ENCODE assay signal across 15 cellular contexts in genomic region chr16:85146922-85147651, GRCh38. TPM values are rescaled to one million over a fixed set of nuclear protein-coding genes. Genes with fewer than 3 reads are reported as not detected.
DNase-seq lines count a peak whose midpoint lies in the region; ATAC-seq, FAIRE-seq and TF ChIP-seq lines count a peak whose summit lies in the region.
"Had no signal": no experiment of that assay in that cellular context is flagged by ENCODE, and none has a peak within 500 bp of the region (broad histone marks: within the 10 kb centered on the region; RNA-seq: fewer than 3 reads in every experiment).

No MANE protein-coding gene starts in this region.

- no peak overlapping the region for H2BK20ac ChIP-seq in IMR-90 (ENCODE audit: low read depth, low read length)

- no peak for ATAC-seq in IMR-90 (ENCODE audit: low read depth)
- no peak for ATAC-seq in effector memory CD8-positive, alpha-beta T cell (replicated peaks)
- ATAC-seq: natural killer cell; stimulated activated naive CD8-positive, alpha-beta T cell treated with anti-CD3 and anti-CD28 coated beads, Interleukin-15, amount 100 ng/mL, for 72 hours had no signal

- no peak overlapping the region for H3K4me3 Mint-ChIP-seq in effector memory CD8-positive, alpha-beta T cell
- no peak overlapping the region for H3K4me3 Mint-ChIP-seq in CD8-positive, alpha-beta memory T cell
- H3K4me3 Mint-ChIP-seq: natural killer cell; stimulated activated naive CD8-positive, alpha-beta T cell treated with anti-CD3 and anti-CD28 coated beads, Interleukin-15, amount 100 ng/mL, for 72 hours had no signal

- 0 out of 2 replicates have a peak, but pooled peaks cover 1% of the 10 kb centered on the region for H3K9me1 ChIP-seq in IMR-90 (ENCODE audit: insufficient read depth, low read length)

- no peak overlapping the region for H3K9ac ChIP-seq in IMR-90 (ENCODE audit: low read depth, low read length)
- peak overlapping the region; percentile 63 for H3K9ac ChIP-seq in mesenchymal stem cell (ENCODE audit: low read length)

- H2AK9ac ChIP-seq in IMR-90 (replicated peaks; ENCODE audit: low read depth, low read length, poor library complexity): no peak overlapping the region

- H2AFZ ChIP-seq in IMR-90 (replicated peaks; ENCODE audit: low read length, poor library complexity) (peak overlapping the region; percentile 5), mesenchymal stem cell (ENCODE audit: low read depth, low read length) (no peak overlapping the region)

- H3K18ac ChIP-seq in IMR-90 (ENCODE audit: low read depth, low read length) (no peak overlapping the region), mesenchymal stem cell (ENCODE audit: low read depth in 1 of 2, low read length in 2 of 2) (peak overlapping the region; percentile 84 to 90)

- TF ChIP-seq POLR2A in IMR-90 (IDR thresholded peaks at IDR 0.05; ENCODE audit: low read depth, low read length) (no peak), esophagus muscularis mucosa (IDR thresholded peaks at IDR 0.05; ENCODE audit: low read depth) (no peak), spleen (IDR thresholded peaks at IDR 0.05) (no peak)

- H3K27ac ChIP-seq in IMR-90 (ENCODE audit: insufficient read depth, low read length): no peak overlapping the region
- peak overlapping the region; percentile 10 to 76 (median 60) for H3K27ac ChIP-seq in esophagus muscularis mucosa (replicated peaks in 1 of 4)
- no peak overlapping the region for H3K27ac ChIP-seq in mesenchymal stem cell (ENCODE audit: low read length, poor library complexity, severe bottlenecking)
- H3K27ac ChIP-seq in spleen: peak overlapping the region in 7 of 8 donors; percentile 51 to 73 (median 63)
- H3K27ac ChIP-seq in CD8-positive, alpha-beta memory T cell (ENCODE audit: low read depth, low read length): no peak overlapping the region

- H4K8ac ChIP-seq in IMR-90 (ENCODE audit: low read depth in 2 of 2, low read length in 2 of 2) (no peak overlapping the region; a peak in 1 of 4 replicates), mesenchymal stem cell (ENCODE audit: low read length) (peak overlapping the region; percentile 88)

- H3K4me2 ChIP-seq in IMR-90 (ENCODE audit: low read depth, low read length) (no peak overlapping the region), mesenchymal stem cell (ENCODE audit: low read length, poor library complexity, severe bottlenecking) (no peak overlapping the region)

- no peak overlapping the region for H2BK15ac ChIP-seq in IMR-90 (ENCODE audit: low read depth, low read length)
- H2BK15ac ChIP-seq in mesenchymal stem cell (ENCODE audit: low read depth, poor library complexity, severe bottlenecking): no peak overlapping the region

- H3K4ac ChIP-seq in IMR-90 (ENCODE audit: low read depth, low read length): no peak overlapping the region
- H3K4ac ChIP-seq in mesenchymal stem cell (ENCODE audit: low read depth in 1 of 2, low read length in 2 of 2): peak overlapping the region; percentile 69 to 71

- no peaks in the 10 kb centered on the region for H4K20me1 ChIP-seq in IMR-90 (ENCODE audit: insufficient read depth, low read length)

- H4K5ac ChIP-seq in IMR-90 (ENCODE audit: low read depth, low read length): no peak overlapping the region

- H3K56ac ChIP-seq in IMR-90 (ENCODE audit: extremely low read depth, insufficient read depth, low read length): no peak overlapping the region

- no peaks in the 10 kb centered on the region for H3K4me1 Mint-ChIP-seq in effector memory CD8-positive, alpha-beta T cell (ENCODE audit: low read depth in 2 of 2)
- H3K4me1 Mint-ChIP-seq in CD8-positive, alpha-beta memory T cell: no peaks in the 10 kb centered on the region
- H3K4me1 Mint-ChIP-seq: stimulated activated naive CD8-positive, alpha-beta T cell treated with anti-CD3 and anti-CD28 coated beads, Interleukin-15, amount 100 ng/mL, for 72 hours had no signal

- H3K79me1 ChIP-seq in IMR-90 (ENCODE audit: low read depth in 1 of 2, low read length in 2 of 2) (no peaks in the 10 kb centered on the region), mesenchymal stem cell (replicated peaks; ENCODE audit: low read length, poor library complexity, severe bottlenecking) (no peaks in the 10 kb centered on the region)

- H3K27me3 ChIP-seq in IMR-90 (ENCODE audit: control insufficient read depth, insufficient read depth, low read length): peaks cover 4% of the 10 kb centered on the region
- H3K27me3 ChIP-seq in esophagus muscularis mucosa: no peaks in the 10 kb centered on the region
- H3K27me3 ChIP-seq in mesenchymal stem cell (ENCODE audit: control insufficient read depth in 1 of 2, insufficient read depth in 1 of 2, low read length in 2 of 2): peaks cover 0 to 26% of the 10 kb centered on the region in 2 experiments
- H3K27me3 ChIP-seq in spleen (replicated peaks in 1 of 7): peaks cover 0 to 4% (median 0%) of the 10 kb centered on the region in 7 donors
- no peaks in the 10 kb centered on the region for H3K27me3 ChIP-seq in CD8-positive, alpha-beta memory T cell (ENCODE audit: insufficient read depth, low read length, poor library complexity, severe bottlenecking)

- H2BK5ac ChIP-seq in IMR-90 (ENCODE audit: low read depth, low read length, poor library complexity, severe bottlenecking): no peak overlapping the region
- no peak overlapping the region for H2BK5ac ChIP-seq in mesenchymal stem cell (ENCODE audit: low read depth, low read length, poor library complexity, severe bottlenecking)

- no peak overlapping the region for H4K91ac ChIP-seq in IMR-90 (ENCODE audit: insufficient read depth, low read depth, low read length)
- peak overlapping the region; percentile 95 for H4K91ac ChIP-seq in mesenchymal stem cell (ENCODE audit: low read length)

- no peak for DNase-seq in IMR-90
- DNase-seq in esophagus muscularis mucosa (ENCODE audit: extremely low spot score): no peak
- peak; percentile 81 for DNase-seq in mesenchymal stem cell
- no peak for DNase-seq in spleen
- no peak for DNase-seq in D721Med (ENCODE audit: insufficient read length, low spot score)
- no peak for DNase-seq in NCI-H345 treated with DMSO at 0.1 percent for 48 hours (lab: John Stamatoyannopoulos, UW; ENCODE audit: unreplicated experiment)
- DNase-seq in effector memory CD8-positive, alpha-beta T cell: no peak
- DNase-seq in CD8-positive, alpha-beta memory T cell: no peak
- DNase-seq: DMS153; foreskin melanocyte; natural killer cell; NCI-H1092 treated with DMSO at 0.1 percent for 48 hours; stimulated activated naive CD8-positive, alpha-beta T cell treated with anti-CD3 and anti-CD28 coated beads, Interleukin-15, amount 100 ng/mL, for 72 hours had no signal

- WGBS in IMR-90 (ENCODE audit: extremely low coverage in 2 of 2, insufficient read length in 1 of 2), 2 experiments: 59% methylated on average over 15 of the region's 27 CpGs; no CpG with 5 or more reads in 1 of the 2 experiments
- 60% methylated on average over 17 of the region's 27 CpGs for WGBS in esophagus muscularis mucosa
- WGBS in mesenchymal stem cell: 42% methylated on average over 26 of the region's 27 CpGs
- WGBS in spleen, 5 donors: 52 to 70% (median 65%) methylated on average over 19 to 27 of the region's 27 CpGs

- H3K4me3 ChIP-seq in IMR-90 (ENCODE audit: insufficient read depth, low read depth, low read length): no peak overlapping the region
- no peak overlapping the region for H3K4me3 ChIP-seq in esophagus muscularis mucosa
- H3K4me3 ChIP-seq in mesenchymal stem cell (ENCODE audit: insufficient read depth in 1 of 2, low read depth in 1 of 2, low read length in 2 of 2): no peak overlapping the region
- H3K4me3 ChIP-seq in spleen: no peak overlapping the region
- no peak overlapping the region for H3K4me3 ChIP-seq in CD8-positive, alpha-beta memory T cell (ENCODE audit: low read length)

- TF ChIP-seq CTCF in IMR-90 (conservative IDR thresholded peaks at IDR 0.05; ENCODE audit: low read depth, low read length): no peak
- no peak for TF ChIP-seq CTCF in esophagus muscularis mucosa (IDR thresholded peaks at IDR 0.05)
- no peak for TF ChIP-seq CTCF in spleen (IDR thresholded peaks at IDR 0.05 in 8 of 11, conservative IDR thresholded peaks at IDR 0.05 in 3 of 11)
- TF ChIP-seq CTCF in D721Med (IDR thresholded peaks at IDR 0.05; ENCODE audit: insufficient read depth, missing control alignments): no peak

- peaks cover 22% of the 10 kb centered on the region for H3K4me1 ChIP-seq in IMR-90 (ENCODE audit: control insufficient read depth, insufficient read depth, low read length)
- peaks cover 61 to 79% (median 69%) of the 10 kb centered on the region in 4 donors for H3K4me1 ChIP-seq in esophagus muscularis mucosa
- peaks cover 22% of the 10 kb centered on the region for H3K4me1 ChIP-seq in mesenchymal stem cell (ENCODE audit: control insufficient read depth, insufficient read depth, low read depth, low read length)
- H3K4me1 ChIP-seq in spleen: peaks cover 7 to 65% (median 46%) of the 10 kb centered on the region in 6 donors
- H3K4me1 ChIP-seq in CD8-positive, alpha-beta memory T cell (ENCODE audit: insufficient read depth, low read length): no peaks in the 10 kb centered on the region

- dilution Hi-C loops in IMR-90 (cut with HindIII; ENCODE audit: low sequenced_read_pairs, unreplicated experiment): no loop called here

- H3K36me3 ChIP-seq in IMR-90 (ENCODE audit: control insufficient read depth, insufficient read depth, low read length) (no peaks in the 10 kb centered on the region), esophagus muscularis mucosa (no peaks in the 10 kb centered on the region), mesenchymal stem cell (ENCODE audit: control insufficient read depth in 1 of 2, insufficient read depth in 2 of 2, low read depth in 1 of 2, low read length in 2 of 2) (no peaks in the 10 kb centered on the region), spleen (no peaks in the 10 kb centered on the region)
- no peaks in the 10 kb centered on the region for H3K36me3 ChIP-seq in CD8-positive, alpha-beta memory T cell (ENCODE audit: insufficient read depth, low read length)

- H2BK12ac ChIP-seq in mesenchymal stem cell (ENCODE audit: low read length in 2 of 2): peak overlapping the region; percentile 2 to 94

- H3K36me3 Mint-ChIP-seq in effector memory CD8-positive, alpha-beta T cell (ENCODE audit: insufficient read depth): peaks cover 6% of the 10 kb centered on the region
- H3K36me3 Mint-ChIP-seq in CD8-positive, alpha-beta memory T cell: no peaks in the 10 kb centered on the region
- H3K36me3 Mint-ChIP-seq: natural killer cell had no signal

- no peak for TF ChIP-seq EP300 in esophagus muscularis mucosa (IDR thresholded peaks at IDR 0.05)

- in situ Hi-C loops in IMR-90 (cut with MboI; ENCODE audit: low sequenced_read_pairs): no loop called here

- intact Hi-C loops in IMR-90 (cut with micrococcal nuclease) (no loop called here), esophagus muscularis mucosa (cut with DNase I) (no loop called here), spleen (cut with DNase I; ENCODE audit: low total_unique reads) (no loop called here)

- POLR2A ChIA-PET in IMR-90 (lab: Charles Lee; ENCODE audit: unreplicated experiment): no interaction called here
- POLR2A ChIA-PET in CD8-positive, alpha-beta memory T cell (lab: Charles Lee): no interaction called here

- H2BK120ac ChIP-seq in IMR-90 (ENCODE audit: low read depth, low read length) (no peak overlapping the region), mesenchymal stem cell (ENCODE audit: low read depth, low read length) (peak overlapping the region; percentile 39)

- TF ChIP-seq RAD21 in IMR-90 (IDR thresholded peaks at IDR 0.05; ENCODE audit: low read length): no peak

- H3K14ac ChIP-seq in IMR-90 (replicated peaks; ENCODE audit: low read depth, low read length) (no peak overlapping the region), mesenchymal stem cell (ENCODE audit: low read length in 2 of 2) (peak overlapping the region in 1 of 2 experiments; percentile 11)

- CTCF ChIA-PET in IMR-90 (lab: Yijun Ruan, JAX): no interaction called here
- CTCF ChIA-PET in CD8-positive, alpha-beta memory T cell (lab: Charles Lee): no interaction called here

- no peak overlapping the region for H2AK5ac ChIP-seq in IMR-90 (ENCODE audit: low read depth, low read length)
- H2AK5ac ChIP-seq in mesenchymal stem cell (ENCODE audit: low read length, severe bottlenecking): peak overlapping the region; percentile 29

- no peak overlapping the region for H3K27ac Mint-ChIP-seq in effector memory CD8-positive, alpha-beta T cell
- no peak overlapping the region for H3K27ac Mint-ChIP-seq in CD8-positive, alpha-beta memory T cell
- H3K27ac Mint-ChIP-seq: natural killer cell; stimulated activated naive CD8-positive, alpha-beta T cell treated with anti-CD3 and anti-CD28 coated beads, Interleukin-15, amount 100 ng/mL, for 72 hours had no signal

- peaks cover 5 to 60% of the 10 kb centered on the region in 2 donors for H3K27me3 Mint-ChIP-seq in effector memory CD8-positive, alpha-beta T cell
- peaks cover 7 to 19% of the 10 kb centered on the region in 2 donors for H3K27me3 Mint-ChIP-seq in CD8-positive, alpha-beta memory T cell
- H3K27me3 Mint-ChIP-seq: stimulated activated naive CD8-positive, alpha-beta T cell treated with anti-CD3 and anti-CD28 coated beads, Interleukin-15, amount 100 ng/mL, for 72 hours had no signal

- H3K9me3 ChIP-seq in IMR-90 (ENCODE audit: control insufficient read depth, insufficient read depth, low read length) (peaks cover 4% of the 10 kb centered on the region; the same call in 1 of the 2 replicates), esophagus muscularis mucosa (no peaks in the 10 kb centered on the region), mesenchymal stem cell (ENCODE audit: control insufficient read depth, low read length) (no peaks in the 10 kb centered on the region), spleen (no peaks in the 10 kb centered on the region)
- H3K9me3 ChIP-seq in CD8-positive, alpha-beta memory T cell (ENCODE audit: low read length): no peaks in the 10 kb centered on the region

- no peaks in the 10 kb centered on the region for H3K9me3 Mint-ChIP-seq in effector memory CD8-positive, alpha-beta T cell
- no peaks in the 10 kb centered on the region for H3K9me3 Mint-ChIP-seq in CD8-positive, alpha-beta memory T cell
- H3K9me3 Mint-ChIP-seq: natural killer cell; stimulated activated naive CD8-positive, alpha-beta T cell treated with anti-CD3 and anti-CD28 coated beads, Interleukin-15, amount 100 ng/mL, for 72 hours had no signal

- BruUV-seq in IMR-90 (replicated peaks; lab: Mats Ljungman, UMichigan): no TSS peak

- FAIRE-seq in D721Med (lab: Jason Lieb, UNC): no peak
- FAIRE-seq: H54 had no signal

- no peak overlapping the region for H3K23ac ChIP-seq in IMR-90 (ENCODE audit: low read depth, low read length)
- H3K23ac ChIP-seq in mesenchymal stem cell (ENCODE audit: low read length in 2 of 2): peak overlapping the region in 1 of 2 experiments; percentile 78

RNA-seq across cellular contexts. Expression of gene CIBAR2, which starts 34.8 kb away (rescaled TPM):
- 0.18 TPM in 1 of 2 replicates, not detected in the other for total RNA-seq in IMR-90 (2012; rRNA removed)
- 0.16 and 0.24 TPM in 2 replicates for polyA plus RNA-seq in IMR-90 (2012; rRNA removed)
- not detected in 2 replicates for polyA plus RNA-seq in IMR-90 (2012; cell fraction: cytosol; rRNA removed)
- polyA plus RNA-seq in IMR-90 (2012; cell fraction: nucleus; rRNA removed; ENCODE audit: low replicate concordance): 2.0 and 3.7 TPM in 2 replicates
- not detected for total RNA-seq in esophagus muscularis mucosa
- polyA plus RNA-seq in mesenchymal stem cell (2013, experiment 1 of 2): 0.03 TPM
- polyA plus RNA-seq in mesenchymal stem cell (2013, experiment 2 of 2): 0.07 TPM
- 1 to 10 TPM in 2 of 7 donors, under 1 TPM in 2, not detected in 3; 0.33 to 2.4 (median 0.91) TPM for total RNA-seq in spleen
- under 1 TPM; 0.13 to 0.77 (median 0.30) TPM for polyA plus RNA-seq in spleen
- total RNA-seq in CD8-positive, alpha-beta memory T cell: not detected
- polyA plus RNA-seq in CD8-positive, alpha-beta memory T cell: not detected
- total RNA-seq: natural killer cell, SK-MEL-5 had no signal

Comparison
In these comparisons a context has a peak if more than half of its experiments do, and no peak if none do; other contexts are left out.
1. H3K27ac ChIP-seq: peak in esophagus muscularis mucosa (4 of 4) and spleen (7 of 8); none in IMR-90 (single experiment), mesenchymal stem cell (single experiment) and CD8-positive, alpha-beta memory T cell (single experiment).